ENCODE assay signal across 9 cellular contexts in the genomic region with DNA sequence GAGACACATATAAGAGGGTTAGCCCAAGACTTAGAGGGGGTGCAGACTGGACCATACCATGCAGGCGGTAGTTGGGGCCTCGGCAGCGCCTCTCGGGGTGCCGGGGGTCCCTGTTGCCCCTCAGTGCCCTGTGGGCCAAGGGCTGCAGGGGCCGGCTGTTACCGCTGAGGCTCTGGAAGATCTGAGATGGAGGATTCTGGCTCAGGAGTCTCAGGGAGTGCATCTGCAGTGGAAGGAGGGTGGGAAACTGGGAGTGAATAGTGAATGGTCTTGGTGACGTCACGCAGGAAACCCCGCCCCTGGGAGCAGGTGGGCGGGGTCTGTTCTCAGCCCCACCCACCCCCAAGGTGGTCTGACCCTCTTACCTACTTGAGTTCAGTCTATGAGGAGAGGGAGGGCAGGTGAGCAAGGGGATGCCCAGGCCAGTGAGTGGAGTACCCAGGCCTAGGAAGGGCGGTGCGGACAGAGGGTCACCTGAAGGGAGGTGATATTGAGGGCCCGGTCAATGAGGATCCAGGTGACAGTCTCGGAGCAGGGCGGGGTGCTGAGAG. TPM values are rescaled to one million over a fixed set of nuclear protein-coding genes. Genes with fewer than 3 reads are reported as not detected.
DNase-seq lines count a peak whose midpoint lies in the region; ATAC-seq, FAIRE-seq and TF ChIP-seq lines count a peak whose summit lies in the region.
"Had no signal": no experiment of that assay in that cellular context is flagged by ENCODE, and none has a peak within 500 bp of the region (broad histone marks: within the 10 kb centered on the region; RNA-seq: fewer than 3 reads in every experiment).

No MANE protein-coding gene starts in this region.

- CTCF ChIA-PET in activated CD8-positive, alpha-beta memory T cell treated with anti-CD3 and anti-CD28 coated beads, Interleukin-2, amount 10 ng/mL, durations not matched to agents 7 days and 5 days (lab: Charles Lee) = no interaction called here
- CTCF ChIA-PET in GM10248 (lab: Yijun Ruan, JAX) = no interaction called here

- no peaks in the 10 kb centered on the region for H3K9me3 Mint-ChIP-seq in activated CD8-positive, alpha-beta memory T cell treated with anti-CD3 and anti-CD28 coated beads, Interleukin-2, amount 10 ng/mL, durations not matched to agents 7 days and 5 days (ENCODE audit: low read depth)

- no peak for FAIRE-seq in kidney (lab: Jason Lieb, UNC)

- H3K27ac ChIP-seq in kidney (ENCODE audit: low read depth in 2 of 2, low read length in 2 of 2) (peak overlapping the region; percentile 89 to 99), subcutaneous abdominal adipose tissue (ENCODE audit: low read depth, low read length) (no peak overlapping the region)

- H3K9ac ChIP-seq in kidney (ENCODE audit: low read length in 2 of 2) (peak overlapping the region in 1 of 2 donors; percentile 75), subcutaneous abdominal adipose tissue (ENCODE audit: low read length in 5 of 5) (peak overlapping the region in 2 of 5 donors; percentile 3 to 16)

- no peaks in the 10 kb centered on the region for H3K9me3 ChIP-seq in kidney (ENCODE audit: control insufficient read depth in 1 of 2, low read length in 2 of 2)
- H3K9me3 ChIP-seq in subcutaneous abdominal adipose tissue (ENCODE audit: control insufficient read depth in 5 of 5, low read length in 5 of 5) = no peaks in the 10 kb centered on the region

- peak overlapping the region; percentile 98 for H3K27ac Mint-ChIP-seq in activated CD8-positive, alpha-beta memory T cell treated with anti-CD3 and anti-CD28 coated beads, Interleukin-2, amount 10 ng/mL, durations not matched to agents 7 days and 5 days

- H3K4me1 ChIP-seq in kidney (ENCODE audit: control insufficient read depth in 1 of 2, insufficient read depth in 1 of 2, low read depth in 1 of 2, low read length in 2 of 2) (peaks cover 16 to 19% of the 10 kb centered on the region in 2 donors), subcutaneous abdominal adipose tissue (ENCODE audit: control insufficient read depth in 5 of 5, insufficient read depth in 5 of 5, low read length in 5 of 5) (peaks cover 13 to 45% (median 40%) of the 10 kb centered on the region in 5 donors)

- peak in 2 of 3 experiments; percentile 13 to 17 for DNase-seq in NCI-H1417 (lab: John Stamatoyannopoulos, UW)
- no peak for DNase-seq in NCI-H1417 treated with DMSO at 0.1 percent for 48 hours (lab: John Stamatoyannopoulos, UW)
- no peak for DNase-seq in activated CD8-positive, alpha-beta memory T cell treated with anti-CD3 and anti-CD28 coated beads, Interleukin-2, amount 10 ng/mL, durations not matched to agents 7 days and 5 days
- peak; percentile 86 for DNase-seq in kidney
- DNase-seq in NCI-H146 treated with DMSO at 0.1 percent for 48 hours (lab: John Stamatoyannopoulos, UW; ENCODE audit: unreplicated experiment) = no peak
- DNase-seq in GM10248 (ENCODE audit: extremely low spot score) = no peak

- TF ChIP-seq CTCF in kidney (IDR thresholded peaks at IDR 0.05; ENCODE audit: borderline replicate concordance, extremely low read depth, insufficient read depth) = no peak
- TF ChIP-seq CTCF in GM10248 (IDR thresholded peaks at IDR 0.05; ENCODE audit: control extremely low read depth, extremely low read depth, low read depth, missing control alignments) = no peak

- intact Hi-C loops in kidney (cut with DNase I) = no loop called here

- H3K4me3 ChIP-seq in kidney (ENCODE audit: low read length in 2 of 2) (peak overlapping the region; percentile 70 to 93), subcutaneous abdominal adipose tissue (ENCODE audit: low read depth in 1 of 5, low read length in 5 of 5) (peak overlapping the region in 4 of 5 donors; percentile 61 to 90 (median 84))

- POLR2A ChIA-PET in GM10248 (lab: Yijun Ruan, JAX) = no interaction called here

- ATAC-seq in activated CD8-positive, alpha-beta memory T cell treated with anti-CD3 and anti-CD28 coated beads, Interleukin-2, amount 10 ng/mL, durations not matched to agents 7 days and 5 days = no peak
- no peak for ATAC-seq in HG03469 (IDR thresholded peaks at IDR 0.05; ENCODE audit: unreplicated experiment)

- no peaks in the 10 kb centered on the region for H3K36me3 ChIP-seq in kidney (ENCODE audit: control insufficient read depth in 1 of 2, insufficient read depth in 2 of 2, low read length in 2 of 2)
- H3K36me3 ChIP-seq in subcutaneous abdominal adipose tissue (ENCODE audit: control insufficient read depth in 5 of 5, insufficient read depth in 5 of 5, low read length in 5 of 5) = no peaks in the 10 kb centered on the region

- peaks cover 5% of the 10 kb centered on the region for H3K27me3 Mint-ChIP-seq in activated CD8-positive, alpha-beta memory T cell treated with anti-CD3 and anti-CD28 coated beads, Interleukin-2, amount 10 ng/mL, durations not matched to agents 7 days and 5 days

- H3K27me3 ChIP-seq in subcutaneous abdominal adipose tissue (ENCODE audit: control insufficient read depth in 5 of 5, insufficient read depth in 4 of 5, low read length in 5 of 5) = no peaks in the 10 kb centered on the region

- peaks cover 3% of the 10 kb centered on the region for H3K36me3 Mint-ChIP-seq in activated CD8-positive, alpha-beta memory T cell treated with anti-CD3 and anti-CD28 coated beads, Interleukin-2, amount 10 ng/mL, durations not matched to agents 7 days and 5 days

- peaks cover 45% of the 10 kb centered on the region for H3K4me1 Mint-ChIP-seq in activated CD8-positive, alpha-beta memory T cell treated with anti-CD3 and anti-CD28 coated beads, Interleukin-2, amount 10 ng/mL, durations not matched to agents 7 days and 5 days

- H3K4me3 Mint-ChIP-seq in activated CD8-positive, alpha-beta memory T cell treated with anti-CD3 and anti-CD28 coated beads, Interleukin-2, amount 10 ng/mL, durations not matched to agents 7 days and 5 days = peak overlapping the region; percentile 98

RNA-seq across cellular contexts. Expression of gene DBP, which starts 1.7 kb away (rescaled TPM):
- total RNA-seq in activated CD8-positive, alpha-beta memory T cell treated with anti-CD3 and anti-CD28 coated beads, Interleukin-2, amount 10 ng/mL, durations not matched to agents 7 days and 5 days = 10 to 100 TPM; 11.3 to 18.0 TPM
- total RNA-seq in kidney = 14.5 TPM
- polyA plus RNA-seq in kidney (ENCODE audit: insufficient read depth, low read depth, low replicate concordance) = 20.4 TPM

RNA-seq across cellular contexts. Expression of gene CA11, which starts 7.1 kb away (rescaled TPM):
- 1 to 10 TPM; 6.0 to 7.2 TPM for total RNA-seq in activated CD8-positive, alpha-beta memory T cell treated with anti-CD3 and anti-CD28 coated beads, Interleukin-2, amount 10 ng/mL, durations not matched to agents 7 days and 5 days
- 11.6 TPM for total RNA-seq in kidney
- 42.3 TPM for polyA plus RNA-seq in kidney (ENCODE audit: insufficient read depth, low read depth, low replicate concordance)

RNA-seq across cellular contexts. Expression of gene SPHK2, which starts 19.6 kb away (rescaled TPM):
- 10 to 100 TPM; 37.3 to 43.4 TPM for total RNA-seq in activated CD8-positive, alpha-beta memory T cell treated with anti-CD3 and anti-CD28 coated beads, Interleukin-2, amount 10 ng/mL, durations not matched to agents 7 days and 5 days
- 23.3 TPM for total RNA-seq in kidney
- polyA plus RNA-seq in kidney (ENCODE audit: insufficient read depth, low read depth, low replicate concordance) = 37.2 TPM

RNA-seq across cellular contexts. Expression of gene RPL18, which starts 19.9 kb away (rescaled TPM):
- total RNA-seq in activated CD8-positive, alpha-beta memory T cell treated with anti-CD3 and anti-CD28 coated beads, Interleukin-2, amount 10 ng/mL, durations not matched to agents 7 days and 5 days = 1,000 to 10,000 TPM; 1,413 to 1,465 TPM
- total RNA-seq in kidney = 986 TPM
- 1,596 TPM for polyA plus RNA-seq in kidney (ENCODE audit: insufficient read depth, low read depth, low replicate concordance)

RNA-seq across cellular contexts. Expression of gene FAM83E, which starts 24.0 kb away (rescaled TPM):
- 1 to 10 TPM; 2.8 to 4.1 TPM for total RNA-seq in activated CD8-positive, alpha-beta memory T cell treated with anti-CD3 and anti-CD28 coated beads, Interleukin-2, amount 10 ng/mL, durations not matched to agents 7 days and 5 days
- 15.9 TPM for total RNA-seq in kidney
- 0.41 TPM for polyA plus RNA-seq in kidney (ENCODE audit: insufficient read depth, low read depth, low replicate concordance)
- polyA plus RNA-seq: AG04450 had no signal

Comparison
In these comparisons a context has a peak if more than half of its experiments do, and no peak if none do; other contexts are left out.
1. DNase-seq: peak in NCI-H1417 (2 of 3) and kidney (single experiment); none in NCI-H1417 treated with DMSO at 0.1 percent for 48 hours (single experiment), activated CD8-positive, alpha-beta memory T cell treated with anti-CD3 and anti-CD28 coated beads, Interleukin-2, amount 10 ng/mL, durations not matched to agents 7 days and 5 days (single experiment), NCI-H146 treated with DMSO at 0.1 percent for 48 hours (single experiment) and GM10248 (single experiment).